8 cellular contexts compared by ENCODE assay signal in the genomic region with DNA sequence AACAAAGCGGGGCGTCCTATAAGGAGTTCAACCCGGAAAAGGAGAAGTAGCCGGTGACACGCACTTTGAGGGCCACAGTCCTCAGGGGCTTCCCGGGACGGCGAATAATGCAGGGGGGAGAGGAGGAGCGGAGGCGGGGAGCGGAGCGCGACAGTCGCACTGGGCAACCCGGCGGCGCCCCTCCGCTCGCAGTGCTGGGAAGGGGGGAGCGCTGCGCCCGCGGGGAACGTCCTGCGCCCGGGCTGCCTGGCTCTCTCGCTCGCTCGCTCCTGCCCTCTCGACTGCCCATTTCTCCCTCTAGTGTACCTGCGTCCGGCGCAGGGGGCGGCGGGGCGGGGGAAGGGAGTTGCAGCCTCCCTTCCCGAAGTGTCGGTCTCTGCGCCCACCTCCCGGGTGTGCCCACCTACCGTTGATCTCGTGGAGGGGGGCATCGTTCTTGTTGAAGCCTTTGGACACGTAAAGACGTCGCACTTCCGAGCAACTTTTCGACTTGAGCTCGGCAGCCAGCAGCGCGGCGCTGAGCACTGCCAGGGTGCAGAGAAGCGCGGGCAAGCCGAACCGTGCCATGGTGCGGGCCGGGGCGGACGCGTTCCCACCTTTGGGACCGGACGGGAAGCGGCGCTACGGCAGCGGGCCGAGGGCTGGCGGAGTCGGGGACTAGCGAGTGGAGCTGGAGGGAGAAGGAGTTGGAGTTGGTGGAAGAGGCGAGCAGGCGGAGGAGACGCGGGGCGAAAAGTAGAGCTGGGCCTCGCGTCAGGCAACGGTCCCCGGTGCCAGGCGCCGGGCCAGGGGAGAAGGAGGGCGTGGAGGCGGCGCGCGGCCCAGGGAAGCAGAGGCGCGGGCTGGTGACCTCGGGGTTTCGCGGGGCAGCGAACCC. TPM values are rescaled to one million over a fixed set of nuclear protein-coding genes. Genes with fewer than 3 reads are reported as not detected.
DNase-seq lines count a peak whose midpoint lies in the region; TF ChIP-seq lines count a peak whose summit lies in the region.

No MANE protein-coding gene starts in this region.

- no peak overlapping the region for H3K4me3 ChIP-seq in WERI-Rb-1 (ENCODE audit: low read depth, low read length)

- H3K27me3 Mint-ChIP-seq in mesothelial cell of epicardium (ENCODE audit: low read depth), result peaks cover 75% of the 10 kb centered on the region

- H3K36me3 ChIP-seq in WERI-Rb-1, result no peaks in the 10 kb centered on the region

- H3K9me3 ChIP-seq in WERI-Rb-1 (ENCODE audit: severe bottlenecking), result no peaks in the 10 kb centered on the region

- peaks cover 7% of the 10 kb centered on the region for H3K9me3 Mint-ChIP-seq in mesothelial cell of epicardium

- TF ChIP-seq CTCF in mesothelial cell of epicardium (IDR thresholded peaks at IDR 0.05; ENCODE audit: unreplicated experiment) (no peak), WERI-Rb-1 (IDR thresholded peaks at IDR 0.05; ENCODE audit: low read depth, low read length) (no peak)

- H3K4me3 Mint-ChIP-seq in mesothelial cell of epicardium, result peak overlapping the region; percentile 90

- H3K4me1 Mint-ChIP-seq in mesothelial cell of epicardium, result peaks cover 48% of the 10 kb centered on the region

- H3K27me3 ChIP-seq in WERI-Rb-1 (ENCODE audit: insufficient read depth, low read depth, severe bottlenecking), result peaks cover 65% of the 10 kb centered on the region

- H3K36me3 Mint-ChIP-seq in mesothelial cell of epicardium, result no peaks in the 10 kb centered on the region

- DNase-seq in D341Med (ENCODE audit: low spot score) (peak; percentile 41), KG1 (lab: John Stamatoyannopoulos, UW) (peak; percentile 0), dermis blood vessel endothelial cell (peak; percentile 0), mesothelial cell of epicardium (ENCODE audit: low spot score in 2 of 2, unreplicated experiment in 2 of 2) (peak; percentile 31 to 66), NCI-H226 (no peak), WERI-Rb-1 (no peak), NCI-H1105 (lab: John Stamatoyannopoulos, UW) (no peak), LoVo (ENCODE audit: low spot score) (no peak)

- H3K27ac Mint-ChIP-seq in mesothelial cell of epicardium, result peak overlapping the region; percentile 90

- H3K27ac ChIP-seq in WERI-Rb-1, result no peak overlapping the region

RNA-seq across cellular contexts. Expression of gene GPC4, which starts 0.7 kb away (rescaled TPM):
- total RNA-seq in dermis blood vessel endothelial cell (0.14 and 0.34 TPM in 2 replicates), mesothelial cell of epicardium (43.4 to 46.9 TPM (median 44.8 TPM) in 3 replicates)

Comparison
In these comparisons a context has a peak if more than half of its experiments do, and no peak if none do; other contexts are left out.
1. DNase-seq: peak in D341Med (single experiment), KG1 (single experiment), dermis blood vessel endothelial cell (single experiment) and mesothelial cell of epicardium (2 of 2); none in NCI-H226 (single experiment), WERI-Rb-1 (single experiment), NCI-H1105 (single experiment) and LoVo (single experiment).
2. RNA of gene GPC4, which starts 0.7 kb away (total RNA-seq): 43.4 to 46.9 TPM in mesothelial cell of epicardium; 0.14 to 0.34 TPM in dermis blood vessel endothelial cell; every median in the first group is over 10 times any median in the second.